Comparison of ENCODE assay signal across 14 cellular contexts in genomic region chr9:26261503-26262330, GRCh38.
DNase-seq lines count a peak whose midpoint lies in the region; FAIRE-seq and TF ChIP-seq lines count a peak whose summit lies in the region.
"Had no signal": no experiment of that assay in that cellular context is flagged by ENCODE, and none has a peak within 500 bp of the region (broad histone marks: within the 10 kb centered on the region; RNA-seq: fewer than 3 reads in every experiment).

No MANE protein-coding gene starts in this region.

- DNase-seq in brain microvascular endothelial cell: peak; percentile 78
- peak; percentile 96 for DNase-seq in kidney glomerular epithelial cell (lab: John Stamatoyannopoulos, UW)
- no peak for DNase-seq in posterior vena cava (ENCODE audit: low spot score)
- no peak for DNase-seq in NCI-H345 (lab: John Stamatoyannopoulos, UW)
- DNase-seq in kidney: no peak
- no peak for DNase-seq in NCI-H1436 (lab: John Stamatoyannopoulos, UW)
- DNase-seq: activated CD4-positive, alpha-beta T cell treated with anti-CD3 and anti-CD28 coated beads, Interleukin-2, amount 50 U/mL, for 1 hour; activated naive CD4-positive, alpha-beta T cell treated with Interleukin-2 at 50 U/mL for 16 hours; effector CD8-positive, alpha-beta T cell; left cardiac atrium; NCI-H2171 treated with DMSO at 0.1 percent for 48 hours; SHP77 had no signal

- H3K9me3 ChIP-seq in HUES48 (ENCODE audit: control insufficient read depth, insufficient read depth, low read length) (peaks cover 5% of the 10 kb centered on the region; the same call in 1 of the 2 replicates), kidney (ENCODE audit: control insufficient read depth in 1 of 2, low read length in 2 of 2) (no peaks in the 10 kb centered on the region)

- H3K27ac ChIP-seq in ACC112 (ENCODE audit: low read depth, low read length) (peak overlapping the region; percentile 99), HUES48 (ENCODE audit: low read depth, low read length) (peak overlapping the region; percentile 39), brain microvascular endothelial cell (peak overlapping the region; percentile 82), kidney (ENCODE audit: low read depth in 2 of 2, low read length in 2 of 2) (no peak overlapping the region)

- H3K4me3 ChIP-seq in ACC112 (ENCODE audit: low read depth, low read length) (peak overlapping the region; percentile 55; the same call in 1 of the 2 replicates), HUES48 (ENCODE audit: low read depth, low read length) (no peak overlapping the region), brain microvascular endothelial cell (ENCODE audit: low read depth, low read length) (no peak overlapping the region), kidney (ENCODE audit: low read length in 2 of 2) (no peak overlapping the region)

- H3K9ac ChIP-seq in HUES48 (ENCODE audit: low read depth, low read length) (no peak overlapping the region), kidney (ENCODE audit: low read length in 2 of 2) (no peak overlapping the region)

- intact Hi-C loops in posterior vena cava (cut with DNase I): no loop called here
- intact Hi-C loops in kidney (cut with DNase I): no loop called here

- in situ Hi-C loops in brain microvascular endothelial cell (cut with HindIII; ENCODE audit: low pct_ligation_motif_present, low sequenced_read_pairs): no loop called here

- H3K36me3 ChIP-seq in ACC112 (ENCODE audit: insufficient read depth, low read length) (no peaks in the 10 kb centered on the region), HUES48 (ENCODE audit: control insufficient read depth, insufficient read depth, low read length) (no peaks in the 10 kb centered on the region), brain microvascular endothelial cell (replicated peaks) (no peaks in the 10 kb centered on the region), kidney (ENCODE audit: control insufficient read depth in 1 of 2, insufficient read depth in 2 of 2, low read length in 2 of 2) (no peaks in the 10 kb centered on the region)

- no peak for FAIRE-seq in kidney (lab: Jason Lieb, UNC)

- H3K4me1 ChIP-seq in ACC112 (ENCODE audit: control insufficient read depth, insufficient read depth, low read length, unreplicated experiment) (peaks cover 53% of the 10 kb centered on the region), HUES48 (ENCODE audit: control insufficient read depth, insufficient read depth, low read length) (0 out of 2 replicates have a peak, but pooled peaks cover 6% of the 10 kb centered on the region), kidney (ENCODE audit: control insufficient read depth in 1 of 2, insufficient read depth in 1 of 2, low read depth in 1 of 2, low read length in 2 of 2) (no peaks in the 10 kb centered on the region)

- H3K79me2 ChIP-seq in ACC112 (ENCODE audit: control insufficient read depth, insufficient read depth, low read length, unreplicated experiment): no peaks in the 10 kb centered on the region

- H2AFZ ChIP-seq in ACC112 (ENCODE audit: low read length, unreplicated experiment): peak overlapping the region; percentile 12

- no peaks in the 10 kb centered on the region for H3K27me3 ChIP-seq in ACC112 (ENCODE audit: insufficient read depth, low read length)
- no peaks in the 10 kb centered on the region for H3K27me3 ChIP-seq in HUES48 (ENCODE audit: control insufficient read depth, insufficient read depth, low read length)
- H3K27me3 ChIP-seq in brain microvascular endothelial cell (replicated peaks): no peaks in the 10 kb centered on the region

- TF ChIP-seq CTCF in brain microvascular endothelial cell (IDR thresholded peaks at IDR 0.05; ENCODE audit: low read depth, low read length, missing control alignments): no peak
- no peak for TF ChIP-seq CTCF in kidney (IDR thresholded peaks at IDR 0.05; ENCODE audit: borderline replicate concordance, extremely low read depth, insufficient read depth)

Comparison
In these comparisons a context has a peak if more than half of its experiments do, and no peak if none do; other contexts are left out.
1. H3K27ac ChIP-seq: peak in ACC112 (single experiment), HUES48 (single experiment) and brain microvascular endothelial cell (single experiment); none in kidney (0 of 2).
2. DNase-seq: peak in brain microvascular endothelial cell (single experiment) and kidney glomerular epithelial cell (single experiment); none in posterior vena cava (single experiment), NCI-H345 (single experiment), kidney (single experiment) and NCI-H1436 (single experiment).